ENCODE assay signal across 13 cellular contexts in genomic region chr1:207808911-207809555, GRCh38. TPM values are rescaled to one million over a fixed set of nuclear protein-coding genes. Genes with fewer than 3 reads are reported as not detected.
DNase-seq lines count a peak whose midpoint lies in the region; ATAC-seq and TF ChIP-seq lines count a peak whose summit lies in the region.
"Had no signal": no experiment of that assay in that cellular context is flagged by ENCODE, and none has a peak within 500 bp of the region (broad histone marks: within the 10 kb centered on the region; RNA-seq: fewer than 3 reads in every experiment).

No MANE protein-coding gene starts in this region.

- H3K4me3 ChIP-seq in heart left ventricle (no peak overlapping the region), right lobe of liver (no peak overlapping the region), tibial nerve (no peak overlapping the region), aorta (ENCODE audit: low read length in 2 of 2) (no peak overlapping the region)
- H3K4me3 ChIP-seq: cardiac muscle cell, HAP-1, skin epidermis had no signal

- peaks cover 0 to 100% (median 97%) of the 10 kb centered on the region in 9 donors for H3K36me3 ChIP-seq in heart left ventricle
- peaks cover 0 to 82% (median 35%) of the 10 kb centered on the region in 4 donors for H3K36me3 ChIP-seq in right lobe of liver
- peaks cover 3 to 90% (median 37%) of the 10 kb centered on the region in 3 donors for H3K36me3 ChIP-seq in tibial nerve
- H3K36me3 ChIP-seq in aorta (ENCODE audit: control insufficient read depth in 1 of 2, insufficient read depth in 2 of 2, low read length in 1 of 2): peaks cover 0 to 26% of the 10 kb centered on the region in 2 donors
- H3K36me3 ChIP-seq: cardiac muscle cell had no signal

- no peak for ATAC-seq in heart left ventricle
- ATAC-seq in right lobe of liver: peak in 1 of 4 donors; percentile 5
- ATAC-seq in aorta (ENCODE audit: low FRiP score): no peak
- ATAC-seq in GM18909 (IDR thresholded peaks at IDR 0.05; ENCODE audit: poor library complexity, unreplicated experiment): no peak

- WGBS in heart left ventricle, 4 donors: 58 to 85% (median 65%) methylated on average over 5 of the region's 5 CpGs
- WGBS in right lobe of liver (ENCODE audit: insufficient coverage, low coverage, low lambda C conversion rate, missing lambda C conversion rate): 50% methylated on average over 3 of the region's 5 CpGs
- WGBS in tibial nerve, 2 donors: 72 to 74% methylated on average over 5 of the region's 5 CpGs
- 82 to 84% methylated on average over 5 of the region's 5 CpGs for WGBS in aorta, 2 donors

- H3K9me3 Mint-ChIP-seq in activated naive CD8-positive, alpha-beta T cell treated with anti-CD3 and anti-CD28 coated beads for 36 hours: no peaks in the 10 kb centered on the region

- DNase-seq in heart left ventricle (no peak), cardiac septum (ENCODE audit: low spot score) (no peak), right lobe of liver (no peak), tibial nerve (ENCODE audit: low spot score in 2 of 2) (no peak), aorta (no peak), NCI-H1417 (lab: John Stamatoyannopoulos, UW) (no peak)
- no peak for DNase-seq in activated naive CD8-positive, alpha-beta T cell treated with anti-CD3 and anti-CD28 coated beads for 36 hours
- DNase-seq: NCI-H1092 treated with DMSO at 0.1 percent for 48 hours, NCI-H524 had no signal

- H3K4me1 Mint-ChIP-seq in activated naive CD8-positive, alpha-beta T cell treated with anti-CD3 and anti-CD28 coated beads for 36 hours: peaks cover 58% of the 10 kb centered on the region

- H3K27ac Mint-ChIP-seq in activated naive CD8-positive, alpha-beta T cell treated with anti-CD3 and anti-CD28 coated beads for 36 hours: peak overlapping the region; percentile 32

- intact Hi-C loops in heart left ventricle (cut with DNase I) (no loop called here), cardiac septum (cut with DNase I) (loop anchor here (5.0 kb wide), 1 partner anchor 57 kb away; the partner anchor contains the start of gene CD46), right lobe of liver (cut with DNase I) (no loop called here), aorta (cut with DNase I) (no loop called here)

- no peak overlapping the region for H3K4me3 Mint-ChIP-seq in activated naive CD8-positive, alpha-beta T cell treated with anti-CD3 and anti-CD28 coated beads for 36 hours

- no peak for TF ChIP-seq EP300 in tibial nerve (IDR thresholded peaks at IDR 0.05)

- peaks cover 33% of the 10 kb centered on the region for H3K36me3 Mint-ChIP-seq in activated naive CD8-positive, alpha-beta T cell treated with anti-CD3 and anti-CD28 coated beads for 36 hours

- H3K27me3 ChIP-seq in heart left ventricle (no peaks in the 10 kb centered on the region), right lobe of liver (no peaks in the 10 kb centered on the region), tibial nerve (no peaks in the 10 kb centered on the region), aorta (ENCODE audit: control insufficient read depth in 1 of 2, insufficient read depth in 2 of 2, low read length in 1 of 2) (no peaks in the 10 kb centered on the region)
- H3K27me3 ChIP-seq: cardiac muscle cell had no signal

- H3K4me1 ChIP-seq in heart left ventricle (peaks cover 33 to 100% (median 97%) of the 10 kb centered on the region in 12 donors), right lobe of liver (peaks cover 0 to 83% (median 31%) of the 10 kb centered on the region in 4 donors), tibial nerve (peaks cover 0 to 97% (median 89%) of the 10 kb centered on the region in 4 donors), aorta (ENCODE audit: control insufficient read depth in 1 of 2, insufficient read depth in 2 of 2, low read length in 2 of 2) (peaks cover under 1 to 5% of the 10 kb centered on the region in 2 donors)

- no peaks in the 10 kb centered on the region for H3K9me3 ChIP-seq in heart left ventricle
- H3K9me3 ChIP-seq in right lobe of liver: no peaks in the 10 kb centered on the region
- no peaks in the 10 kb centered on the region for H3K9me3 ChIP-seq in tibial nerve
- H3K9me3 ChIP-seq in aorta (ENCODE audit: control insufficient read depth, low read length): no peaks in the 10 kb centered on the region
- H3K9me3 ChIP-seq: HAP-1 had no signal

- TF ChIP-seq POLR2A in heart left ventricle (IDR thresholded peaks at IDR 0.05) (no peak), right lobe of liver (IDR thresholded peaks at IDR 0.05) (no peak), tibial nerve (IDR thresholded peaks at IDR 0.05) (no peak)

- no peaks in the 10 kb centered on the region for H3K27me3 Mint-ChIP-seq in activated naive CD8-positive, alpha-beta T cell treated with anti-CD3 and anti-CD28 coated beads for 36 hours

- H3K27ac ChIP-seq in heart left ventricle (peak overlapping the region in 10 of 12 donors; percentile 11 to 98 (median 81)), right lobe of liver (peak overlapping the region; percentile 1 to 91 (median 51)), tibial nerve (peak overlapping the region; percentile 65 to 86 (median 81)), aorta (ENCODE audit: low read depth in 1 of 2, low read length in 2 of 2) (peak overlapping the region in 1 of 2 donors; percentile 34)
- H3K27ac ChIP-seq: cardiac muscle cell had no signal

- no peak for TF ChIP-seq CTCF in heart left ventricle (IDR thresholded peaks at IDR 0.05)
- no peak for TF ChIP-seq CTCF in right lobe of liver (IDR thresholded peaks at IDR 0.05)
- no peak for TF ChIP-seq CTCF in tibial nerve (IDR thresholded peaks at IDR 0.05)

RNA-seq across cellular contexts. Expression of gene CD46, which starts 57.2 kb away (rescaled TPM):
- total RNA-seq in heart left ventricle (100 to 1,000 TPM in 5 of 9 donors, 10 to 100 TPM in 4; 67.7 to 133 (median 101) TPM), cardiac septum (83.6 TPM), right lobe of liver (100 to 1,000 TPM in 5 of 6 experiments, 10 to 100 TPM in 1; 99.3 to 133 (median 114) TPM), tibial nerve (100 to 1,000 TPM in 3 of 4 donors, 10 to 100 TPM in 1; 95.4 to 154 (median 133) TPM), aorta (100 to 1,000 TPM; 189 to 210 TPM)
- polyA plus RNA-seq in heart left ventricle (10 to 100 TPM; 40.6 to 68.0 TPM), aorta (100 to 1,000 TPM in 1 of 2 donors, 10 to 100 TPM in 1; 56.3 to 153 TPM)
- total RNA-seq in activated naive CD8-positive, alpha-beta T cell treated with anti-CD3 and anti-CD28 coated beads for 36 hours: 10 to 100 TPM; 75.0 to 80.2 TPM
